Comparison of ENCODE assay signal across 28 cellular contexts in genomic region chr5:109725135-109725534, GRCh38.
"Had no signal": no experiment of that assay in that cellular context is flagged by ENCODE, and none has a peak within 500 bp of the region (broad histone marks: within the 10 kb centered on the region; RNA-seq: fewer than 3 reads in every experiment).

No MANE protein-coding gene starts in this region.

- H3K9me3 ChIP-seq: colonic mucosa, esophagus squamous epithelium, heart right ventricle, prostate gland, right atrium auricular region, sigmoid colon, testis, tibial artery had no signal

- H3K4me3 ChIP-seq: colonic mucosa, esophagus squamous epithelium, heart right ventricle, lung, neural progenitor cell, prostate gland, right atrium auricular region, sigmoid colon, testis, tibial artery had no signal

- H3K27me3 Mint-ChIP-seq: dendritic cell treated with granulocyte-macrophage colony-stimulating factor and Interleukin-4, amounts not matched to agents 40 ng/mL and 50 ng/mL, for 4 days; memory B cell; naive thymus-derived CD4-positive, alpha-beta T cell; stimulated activated memory B cell treated with anti-CD40 and anti-IgM and Interleukin-4, amounts not matched to agents 10 μg/mL and 1 μg/mL and 100 μg/mL, for 72 hours; type B pancreatic cell had no signal

- H2AFZ ChIP-seq: neural progenitor cell, parathyroid adenoma had no signal

- H3K4me2 ChIP-seq: neural progenitor cell had no signal

- H3K27ac ChIP-seq: colonic mucosa, esophagus squamous epithelium, heart right ventricle, neural progenitor cell, parathyroid adenoma, prostate gland, right atrium auricular region, sigmoid colon, testis, tibial artery had no signal

- H3K27me3 ChIP-seq: colonic mucosa, esophagus squamous epithelium, heart right ventricle, neural progenitor cell, right atrium auricular region, sigmoid colon, testis, tibial artery had no signal

- ATAC-seq: heart right ventricle; naive thymus-derived CD4-positive, alpha-beta T cell; stimulated activated memory B cell treated with anti-CD40 and anti-IgM and Interleukin-4, amounts not matched to agents 10 μg/mL and 1 μg/mL and 100 μg/mL, for 72 hours; stimulated activated naive CD8-positive, alpha-beta T cell treated with anti-CD3 and anti-CD28 coated beads, Interleukin-15, Interleukin-2, amounts not matched to agents 100 U/mL and 50 U/mL, for 24 hours had no signal

- H3K4me1 ChIP-seq: colonic mucosa, esophagus squamous epithelium, heart right ventricle, neural progenitor cell, parathyroid adenoma, prostate gland, right atrium auricular region, sigmoid colon, testis, tibial artery had no signal

- H3K36me3 ChIP-seq: colonic mucosa, prostate gland, right atrium auricular region, sigmoid colon, tibial artery had no signal

- H3K9me3 Mint-ChIP-seq: dendritic cell treated with granulocyte-macrophage colony-stimulating factor and Interleukin-4, amounts not matched to agents 40 ng/mL and 50 ng/mL, for 4 days; immature natural killer cell; memory B cell; mesothelial cell of epicardium; naive thymus-derived CD4-positive, alpha-beta T cell; nephron; neural progenitor cell; stimulated activated memory B cell treated with anti-CD40 and anti-IgM and Interleukin-4, amounts not matched to agents 10 μg/mL and 1 μg/mL and 100 μg/mL, for 72 hours; type B pancreatic cell had no signal

- H3K36me3 Mint-ChIP-seq: mesothelial cell of epicardium had no signal

- DNase-seq: colonic mucosa; effector CD8-positive, alpha-beta T cell; esophagus squamous epithelium; foreskin melanocyte; glutamatergic neuron; heart right ventricle; hypothalamus; immature natural killer cell; islet precursor cell; kidney glomerular epithelial cell; naive thymus-derived CD4-positive, alpha-beta T cell; sigmoid colon; stimulated activated CD4-positive, alpha-beta T cell treated with anti-CD3 and anti-CD28 coated beads, Interleukin-4, amount 100 ng/mL, for 4 hours; stimulated activated naive CD8-positive, alpha-beta T cell treated with anti-CD3 and anti-CD28 coated beads, Interleukin-15, Interleukin-2, amounts not matched to agents 100 U/mL and 50 U/mL, for 24 hours; substantia nigra; testis; tibial artery had no signal

- H3K27ac Mint-ChIP-seq: dendritic cell treated with granulocyte-macrophage colony-stimulating factor and Interleukin-4, amounts not matched to agents 40 ng/mL and 50 ng/mL, for 4 days; immature natural killer cell; memory B cell; mesothelial cell of epicardium; nephron; neural progenitor cell; stimulated activated memory B cell treated with anti-CD40 and anti-IgM and Interleukin-4, amounts not matched to agents 10 μg/mL and 1 μg/mL and 100 μg/mL, for 72 hours; type B pancreatic cell had no signal

- H3K4me3 Mint-ChIP-seq: dendritic cell treated with granulocyte-macrophage colony-stimulating factor and Interleukin-4, amounts not matched to agents 40 ng/mL and 50 ng/mL, for 4 days; immature natural killer cell; memory B cell; mesothelial cell of epicardium; naive thymus-derived CD4-positive, alpha-beta T cell; nephron; neural progenitor cell; stimulated activated memory B cell treated with anti-CD40 and anti-IgM and Interleukin-4, amounts not matched to agents 10 μg/mL and 1 μg/mL and 100 μg/mL, for 72 hours; type B pancreatic cell had no signal
